Comparison of ENCODE assay signal across 9 cellular contexts in the genomic region with DNA sequence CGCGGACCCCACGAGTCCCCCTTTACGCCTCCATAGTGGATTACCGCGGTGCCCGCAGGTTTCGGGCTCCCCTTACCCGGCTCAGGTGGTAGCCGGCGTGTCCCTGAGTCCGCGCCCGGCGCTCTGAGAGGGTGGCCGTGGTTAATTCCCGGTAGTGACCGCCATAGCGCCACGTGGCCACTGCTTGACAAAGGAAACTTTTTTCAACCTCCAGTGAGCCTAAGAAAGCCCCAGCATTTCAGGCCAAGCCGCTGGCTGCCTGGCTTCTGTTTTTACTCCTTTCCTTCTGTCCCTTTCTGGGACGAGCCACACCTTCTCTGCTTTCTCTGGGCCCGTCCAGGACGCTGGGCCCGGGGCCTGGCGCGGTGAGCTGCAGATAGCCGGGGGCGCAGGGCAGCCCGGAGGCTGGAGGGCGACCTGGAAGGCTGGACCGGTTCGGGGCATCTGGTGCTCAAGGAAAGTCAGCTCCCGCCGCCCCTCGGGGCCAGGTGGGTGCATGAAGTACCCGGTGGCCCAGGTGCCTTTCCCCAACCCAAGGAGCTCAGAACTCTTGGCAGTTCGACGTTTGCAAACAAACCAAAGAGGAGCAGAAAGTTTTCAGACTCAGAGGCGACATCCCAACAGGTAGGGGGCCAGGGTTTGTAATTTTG. TPM values are rescaled to one million over a fixed set of nuclear protein-coding genes. Genes with fewer than 3 reads are reported as not detected.
DNase-seq lines count a peak whose midpoint lies in the region; ATAC-seq, FAIRE-seq and TF ChIP-seq lines count a peak whose summit lies in the region.
"Had no signal": no experiment of that assay in that cellular context is flagged by ENCODE, and none has a peak within 500 bp of the region (broad histone marks: within the 10 kb centered on the region; RNA-seq: fewer than 3 reads in every experiment).

No MANE protein-coding gene starts in this region.

- no peak for TF ChIP-seq RAD21 in H1 (IDR thresholded peaks at IDR 0.05 in 1 of 2, conservative IDR thresholded peaks at IDR 0.05 in 1 of 2; ENCODE audit: low read depth in 2 of 2, low read length in 2 of 2)

- no peaks in the 10 kb centered on the region for H3K27me3 Mint-ChIP-seq in mesothelial cell of epicardium (ENCODE audit: low read depth)

- H2BK20ac ChIP-seq in H1 (ENCODE audit: low read length), result no peak overlapping the region

- peak overlapping the region; percentile 76 to 78 for H3K4me2 ChIP-seq in H1 (ENCODE audit: insufficient read depth in 1 of 2, low read depth in 2 of 2, low read length in 2 of 2)

- peaks cover 0 to 37% of the 10 kb centered on the region in 2 experiments; a peak in 2 of 4 replicates for H3K79me2 ChIP-seq in H1 (ENCODE audit: control insufficient read depth in 1 of 2, insufficient read depth in 2 of 2, low read length in 2 of 2)

- 7% methylated on average over 31 of the region's 40 CpGs; no CpG with 5 or more reads in 1 of the 2 experiments for WGBS in H1 (ENCODE audit: extremely low coverage in 1 of 2, insufficient coverage in 1 of 2, insufficient read length in 1 of 2, insufficient replicate concordance in 2 of 2, low coverage in 1 of 2, low lambda C conversion rate in 2 of 2, missing lambda C conversion rate in 1 of 2), 2 experiments
- WGBS in urinary bladder, result 3% methylated on average over 40 of the region's 40 CpGs

- ATAC-seq in GM21381 (IDR thresholded peaks at IDR 0.05; ENCODE audit: unreplicated experiment), result peak; percentile 52

- peak; percentile 56 for DNase-seq in Daoy (ENCODE audit: low read depth)
- DNase-seq in HL-60 (ENCODE audit: low read depth in 1 of 2, low spot score in 1 of 2), result peak in 1 of 2 experiments; percentile 11
- no peak for DNase-seq in SK-N-MC (ENCODE audit: low read depth, low spot score)
- DNase-seq in H1 (ENCODE audit: low read depth in 1 of 2, low spot score in 2 of 2), result peak in 1 of 2 experiments; percentile 81
- peak in 1 of 2 experiments; percentile 52 for DNase-seq in mesothelial cell of epicardium (ENCODE audit: low spot score in 2 of 2, unreplicated experiment in 2 of 2)
- no peak for DNase-seq in GM03348 (ENCODE audit: low spot score)

- peak overlapping the region; percentile 77 for H3K4me3 ChIP-seq in HL-60 (replicated peaks; ENCODE audit: insufficient read depth, low read length)
- H3K4me3 ChIP-seq in SK-N-MC, result peak overlapping the region; percentile 73
- H3K4me3 ChIP-seq in H1 (ENCODE audit: extremely low read depth in 1 of 4, insufficient read depth in 2 of 4, low read depth in 3 of 4, low read length in 4 of 4), result peak overlapping the region; percentile 51 to 88 (median 65)
- peak overlapping the region; percentile 96 for H3K4me3 ChIP-seq in urinary bladder (ENCODE audit: low read depth, low read length)

- H2AFZ ChIP-seq in H1 (ENCODE audit: low read length), result 0 out of 2 replicates have a peak overlapping the region, but pooled peaks have one; percentile 6

- peak overlapping the region; percentile 70 for H3K56ac ChIP-seq in H1 (replicated peaks; ENCODE audit: insufficient read length, low read depth, low read length)

- no peak for TF ChIP-seq EP300 in H1 (IDR thresholded peaks at IDR 0.05; ENCODE audit: borderline replicate concordance in 1 of 2, low read depth in 2 of 2, low read length in 2 of 2)

- H3K4me1 ChIP-seq in H1 (replicated peaks in 1 of 4; ENCODE audit: control insufficient read depth in 3 of 4, insufficient read depth in 4 of 4, low read length in 3 of 4) (peaks cover 2 to 8% (median 4%) of the 10 kb centered on the region in 4 experiments), urinary bladder (ENCODE audit: insufficient read depth) (no peaks in the 10 kb centered on the region)

- H3K9me3 ChIP-seq in SK-N-MC (ENCODE audit: low read depth, low read length) (no peaks in the 10 kb centered on the region), H1 (ENCODE audit: insufficient read depth in 2 of 2, low read depth in 1 of 2, low read length in 1 of 2) (no peaks in the 10 kb centered on the region)

- H2BK120ac ChIP-seq in H1 (replicated peaks; ENCODE audit: low read depth, low read length), result no peak overlapping the region

- peak overlapping the region; percentile 80 for H3K4me3 Mint-ChIP-seq in mesothelial cell of epicardium

- peak overlapping the region; percentile 90 for H4K91ac ChIP-seq in H1 (replicated peaks; ENCODE audit: insufficient read length, low read length)

- no peaks in the 10 kb centered on the region for H3K36me3 ChIP-seq in SK-N-MC (ENCODE audit: insufficient read depth, low read length)
- H3K36me3 ChIP-seq in H1 (ENCODE audit: control insufficient read depth in 2 of 4, insufficient read depth in 4 of 4, low read length in 3 of 4), result no peaks in the 10 kb centered on the region
- H3K36me3 ChIP-seq in urinary bladder (ENCODE audit: insufficient read depth), result no peaks in the 10 kb centered on the region

- H3K18ac ChIP-seq in H1 (ENCODE audit: extremely low read depth, low read length), result peak overlapping the region; percentile 93

- H4K5ac ChIP-seq in H1 (ENCODE audit: insufficient read length, low read depth, low read length), result peak overlapping the region; percentile 80

- no peaks in the 10 kb centered on the region for H3K27me3 ChIP-seq in HL-60 (ENCODE audit: insufficient read depth, poor library complexity, severe bottlenecking)
- H3K27me3 ChIP-seq in H1 (replicated peaks in 1 of 4; ENCODE audit: control insufficient read depth in 3 of 4, extremely low read depth in 1 of 4, insufficient read depth in 3 of 4, low read length in 3 of 4), result peaks cover 0 to 2% (median 0%) of the 10 kb centered on the region in 4 experiments; a peak in 2 of 7 replicates

- peak; percentile 59 to 74 for TF ChIP-seq POLR2A in H1 (IDR thresholded peaks at IDR 0.05; ENCODE audit: control extremely low read depth in 1 of 2, low read depth in 2 of 2, low read length in 2 of 2)

- POLR2A ChIA-PET in H1 (lab: Charles Lee; ENCODE audit: partially characterized antibody), result interaction anchor here (0.7 to 1.9 kb wide), 17 partner anchors 9 to 227 kb away, joined by 3 to 10 read pairs (median 4); partner anchors contain the start of gene COG2

- H3K23ac ChIP-seq in H1 (ENCODE audit: insufficient read length), result no peak overlapping the region

- H3K27ac ChIP-seq in HL-60 (replicated peaks) (no peak overlapping the region), SK-N-MC (peak overlapping the region; percentile 70), H1 (ENCODE audit: low read depth, low read length) (peak overlapping the region; percentile 83), urinary bladder (ENCODE audit: low read depth) (no peak overlapping the region)

- H3K27ac Mint-ChIP-seq in mesothelial cell of epicardium, result peak overlapping the region; percentile 100

- FAIRE-seq in H1 (lab: Jason Lieb, UNC), result no peak
- FAIRE-seq: colon had no signal

- H2BK5ac ChIP-seq in H1 (ENCODE audit: low read depth, low read length), result peak overlapping the region; percentile 84

- CTCF ChIA-PET in H1 (lab: Charles Lee; ENCODE audit: partially characterized antibody), result interaction anchor here (1.1 to 1.7 kb wide), 2 partner anchors 17 to 342 kb away, joined by 4 read pairs; no protein-coding TSS in a partner anchor

- H3K9ac ChIP-seq in SK-N-MC (ENCODE audit: insufficient read length) (peak overlapping the region; percentile 60), H1 (replicated peaks in 1 of 4; ENCODE audit: extremely low read depth in 1 of 4, low read depth in 3 of 4, low read length in 3 of 4) (peak overlapping the region; percentile 85 to 97 (median 93))

- no peak overlapping the region for H3K14ac ChIP-seq in H1 (ENCODE audit: insufficient read length)

- H3K23me2 ChIP-seq in H1 (ENCODE audit: low read depth, low read length), result peaks cover 9% of the 10 kb centered on the region

- H4K20me1 ChIP-seq in H1 (replicated peaks in 1 of 2; ENCODE audit: control insufficient read depth in 1 of 2, insufficient read depth in 2 of 2, low read length in 2 of 2), result peaks cover 3 to 5% of the 10 kb centered on the region in 2 experiments

- no peak overlapping the region for H2AK5ac ChIP-seq in H1 (ENCODE audit: low read depth, low read length)

- peak overlapping the region; percentile 57 for H3K4ac ChIP-seq in H1 (replicated peaks; ENCODE audit: insufficient read length, low read depth, low read length)

- H2BK12ac ChIP-seq in H1 (ENCODE audit: low read depth, low read length), result 0 out of 2 replicates have a peak overlapping the region, but pooled peaks have one; percentile 39

- peaks cover 2% of the 10 kb centered on the region for H3K9me3 Mint-ChIP-seq in mesothelial cell of epicardium

- no peaks in the 10 kb centered on the region for H3K36me3 Mint-ChIP-seq in mesothelial cell of epicardium

- H2BK15ac ChIP-seq in H1 (ENCODE audit: low read length), result no peak overlapping the region

- peak overlapping the region; percentile 99 for H4K8ac ChIP-seq in H1 (ENCODE audit: extremely low read depth, insufficient read depth, low read length)

- TF ChIP-seq CTCF in HL-60 (IDR thresholded peaks at IDR 0.05; ENCODE audit: insufficient read depth, low read length) (no peak), H1 (IDR thresholded peaks at IDR 0.05; ENCODE audit: control extremely low read depth in 1 of 3, insufficient read depth in 1 of 3, low read depth in 1 of 3, low read length in 3 of 3) (no peak), mesothelial cell of epicardium (IDR thresholded peaks at IDR 0.05; ENCODE audit: unreplicated experiment) (no peak)

- no peaks in the 10 kb centered on the region; the same call in 1 of the 2 replicates for H3K79me1 ChIP-seq in H1 (ENCODE audit: low read depth, low read length)

- peaks cover 50% of the 10 kb centered on the region for H3K4me1 Mint-ChIP-seq in mesothelial cell of epicardium

TF ChIP-seq in H1, 55 proteins besides CTCF, POLR2A, EP300 and RAD21 (continues in another document):
- peak; percentile 77 for TF ChIP-seq E2F6 (IDR thresholded peaks at IDR 0.05)
- peak; percentile 78 for TF ChIP-seq TAF1 (IDR thresholded peaks at IDR 0.05; ENCODE audit: low read depth, low read length)

RNA-seq across cellular contexts. Expression of gene C1orf198, which starts 0.5 kb away (rescaled TPM):
- total RNA-seq in Daoy (2014; rRNA removed; shearing (Covaris generic)), result 19.9 and 20.3 TPM in 2 replicates
- 45.0 and 45.3 TPM in 2 replicates for total RNA-seq in H1 (2021; fragmentation: NEBNext Ultra II Directional; extraction: Animal tissue kit (Norgen Biotek cat#: 25700))
- polyA plus RNA-seq in H1 (2011; rRNA removed) (29.4 and 30.6 TPM in 2 replicates), urinary bladder (35.6 TPM)
- 32.2 TPM for polyA plus RNA-seq in H1 (2011; cell fraction: cytosol; rRNA removed)
- polyA plus RNA-seq in H1 (2011; cell fraction: nucleus; rRNA removed), result 23.1 TPM
- polyA plus RNA-seq in H1 (2012, experiment 1 of 2), result 24.6 to 27.9 TPM (median 26.5 TPM) in 4 replicates
- 29.4 TPM for polyA plus RNA-seq in H1 (2012, experiment 2 of 2)
- 20.2 TPM for polyA plus RNA-seq in H1 (2013, experiment 1 of 2)
- polyA plus RNA-seq in H1 (2013, experiment 2 of 2), result 20.4 TPM
- polyA minus RNA-seq in H1 (2011; rRNA and poly(A)+ RNA removed), result 34.2 and 34.3 TPM in 2 replicates
- polyA minus RNA-seq in H1 (2011; cell fraction: cytosol; rRNA and poly(A)+ RNA removed), result 33.5 TPM
- polyA minus RNA-seq in H1 (2011; cell fraction: nucleus; rRNA and poly(A)+ RNA removed), result 18.6 TPM
- total RNA-seq in mesothelial cell of epicardium (143 to 151 TPM (median 149 TPM) in 3 replicates), urinary bladder (55.1 TPM)

Comparison
In these comparisons a context has a peak if more than half of its experiments do, and no peak if none do; other contexts are left out.
1. H3K27ac ChIP-seq: peak in SK-N-MC (single experiment) and H1 (single experiment); none in HL-60 (single experiment) and urinary bladder (single experiment).
2. Peak in every context shown above with its lines, with median percentiles within 50 percentile points of each other: H3K4me3 ChIP-seq.